12 cellular contexts compared by ENCODE assay signal in genomic region chr9:107309271-107309670, GRCh38. TPM values are rescaled to one million over a fixed set of nuclear protein-coding genes. Genes with fewer than 3 reads are reported as not detected.
DNase-seq lines count a peak whose midpoint lies in the region; ATAC-seq and TF ChIP-seq lines count a peak whose summit lies in the region.
"Had no signal": no experiment of that assay in that cellular context is flagged by ENCODE, and none has a peak within 500 bp of the region (broad histone marks: within the 10 kb centered on the region; RNA-seq: fewer than 3 reads in every experiment).

No MANE protein-coding gene starts in this region.

- ATAC-seq in DND-41 (ENCODE audit: insufficient read depth, low read depth) (peak; percentile 74), GM19467 (IDR thresholded peaks at IDR 0.05; ENCODE audit: unreplicated experiment) (peak; percentile 82), HG03460 (IDR thresholded peaks at IDR 0.05; ENCODE audit: unreplicated experiment) (peak; percentile 87), GM19035 (IDR thresholded peaks at IDR 0.05; ENCODE audit: unreplicated experiment) (no peak)
- peak; percentile 79 for ATAC-seq in activated naive CD8-positive, alpha-beta T cell treated with anti-CD3 and anti-CD28 coated beads, Interleukin-2, amount 50 U/mL, for 24 hours

- TF ChIP-seq CTCF in DND-41 (IDR thresholded peaks at IDR 0.05; ENCODE audit: borderline replicate concordance, extremely low read depth, low read length, poor library complexity, severe bottlenecking) (no peak), SK-N-SH (IDR thresholded peaks at IDR 0.05) (no peak)

- H3K36me3 Mint-ChIP-seq in activated naive CD8-positive, alpha-beta T cell treated with anti-CD3 and anti-CD28 coated beads, Interleukin-2, amount 50 U/mL, for 24 hours (ENCODE audit: low read depth): peaks cover 85% of the 10 kb centered on the region

- peaks cover 16% of the 10 kb centered on the region for H3F3A ChIP-seq in SK-N-SH (replicated peaks; ENCODE audit: insufficient read depth)

- H3K27me3 Mint-ChIP-seq in activated naive CD8-positive, alpha-beta T cell treated with anti-CD3 and anti-CD28 coated beads, Interleukin-2, amount 50 U/mL, for 24 hours: no peaks in the 10 kb centered on the region

- H3K27me3 ChIP-seq in DND-41 (ENCODE audit: insufficient read depth, low read length, poor library complexity): no peaks in the 10 kb centered on the region
- H3K27me3 ChIP-seq in SK-N-SH (ENCODE audit: insufficient read depth): no peaks in the 10 kb centered on the region
- H3K27me3 ChIP-seq: upper lobe of left lung had no signal

- H3K27ac Mint-ChIP-seq in activated naive CD8-positive, alpha-beta T cell treated with anti-CD3 and anti-CD28 coated beads, Interleukin-2, amount 50 U/mL, for 24 hours: peak overlapping the region; percentile 74

- no peak overlapping the region for H2AFZ ChIP-seq in DND-41 (ENCODE audit: low read depth, low read length)
- no peak overlapping the region for H2AFZ ChIP-seq in SK-N-SH (ENCODE audit: low read depth)

- H3K9me2 ChIP-seq in SK-N-SH: no peaks in the 10 kb centered on the region

- POLR2A ChIA-PET in SK-N-SH (lab: Yijun Ruan, JAX): no interaction called here

- H3K27ac ChIP-seq in DND-41 (ENCODE audit: low read length) (no peak overlapping the region), SK-N-SH (ENCODE audit: low read depth in 2 of 2, low read length in 1 of 2) (no peak overlapping the region)
- H3K27ac ChIP-seq: upper lobe of left lung had no signal

- H3K4me1 Mint-ChIP-seq in activated naive CD8-positive, alpha-beta T cell treated with anti-CD3 and anti-CD28 coated beads, Interleukin-2, amount 50 U/mL, for 24 hours: peaks cover 64% of the 10 kb centered on the region

- peak overlapping the region; percentile 12 for H3K4me3 Mint-ChIP-seq in activated naive CD8-positive, alpha-beta T cell treated with anti-CD3 and anti-CD28 coated beads, Interleukin-2, amount 50 U/mL, for 24 hours

- WGBS in SK-N-SH (ENCODE audit: low lambda C conversion rate): 94% methylated on average over 5 of the region's 5 CpGs

- H3K4me3 ChIP-seq in DND-41 (ENCODE audit: low read depth in 1 of 2, low read length in 2 of 2) (no peak overlapping the region), SK-N-SH (ENCODE audit: low read depth in 2 of 2, low read length in 1 of 2) (no peak overlapping the region)
- H3K4me3 ChIP-seq: upper lobe of left lung had no signal

- H3K4me2 ChIP-seq in DND-41 (ENCODE audit: insufficient read depth, low read length) (no peak overlapping the region), SK-N-SH (no peak overlapping the region)

- H3K9me3 ChIP-seq in DND-41 (ENCODE audit: insufficient read depth, low read length, severe bottlenecking): no peaks in the 10 kb centered on the region
- no peaks in the 10 kb centered on the region for H3K9me3 ChIP-seq in SK-N-SH
- H3K9me3 ChIP-seq: upper lobe of left lung had no signal

- TF ChIP-seq RAD21 in SK-N-SH (IDR thresholded peaks at IDR 0.05; ENCODE audit: low read length): no peak

- no peak for TF ChIP-seq EP300 in SK-N-SH (IDR thresholded peaks at IDR 0.05; ENCODE audit: borderline replicate concordance in 1 of 2, low read depth in 1 of 2, low read length in 1 of 2)

- H3K79me2 ChIP-seq in DND-41 (ENCODE audit: insufficient read depth, low read length) (peaks cover 86% of the 10 kb centered on the region), SK-N-SH (ENCODE audit: insufficient read depth) (peaks cover 96% of the 10 kb centered on the region)

- CTCF ChIA-PET in SK-N-SH (lab: Yijun Ruan, JAX): interaction anchor here (0.5 kb wide), 1 partner anchor 40 kb away, joined by 3 read pairs; no protein-coding TSS in a partner anchor

- H3K36me3 ChIP-seq in DND-41 (ENCODE audit: insufficient read depth, low read length): peaks cover 83% of the 10 kb centered on the region
- H3K36me3 ChIP-seq in SK-N-SH (replicated peaks in 1 of 2; ENCODE audit: control insufficient read depth in 1 of 2, insufficient read depth in 2 of 2, low read length in 1 of 2): peaks cover 70 to 71% of the 10 kb centered on the region in 2 experiments

- peaks cover 67% of the 10 kb centered on the region for H4K20me1 ChIP-seq in DND-41 (ENCODE audit: insufficient read depth, low read length)
- H4K20me1 ChIP-seq in SK-N-SH (ENCODE audit: insufficient read depth): peaks cover 84% of the 10 kb centered on the region

- H3K4me1 ChIP-seq in DND-41 (ENCODE audit: insufficient read depth, low read length): 0 out of 2 replicates have a peak, but pooled peaks cover 6% of the 10 kb centered on the region
- no peaks in the 10 kb centered on the region; a peak in 1 of 4 replicates for H3K4me1 ChIP-seq in SK-N-SH (ENCODE audit: control insufficient read depth in 1 of 2, insufficient read depth in 2 of 2, low read depth in 1 of 2, low read length in 1 of 2)

- H3K9ac ChIP-seq in DND-41 (ENCODE audit: low read depth, low read length) (no peak overlapping the region), SK-N-SH (no peak overlapping the region)

- DNase-seq in DND-41 (no peak), DMS79 treated with DMSO at 0.1 percent for 48 hours (lab: John Stamatoyannopoulos, UW) (no peak), NCI-H1092 (lab: John Stamatoyannopoulos, UW) (no peak), SK-N-SH (no peak)
- DNase-seq in activated naive CD8-positive, alpha-beta T cell treated with anti-CD3 and anti-CD28 coated beads, Interleukin-2, amount 50 U/mL, for 24 hours: no peak
- DNase-seq: Calu3, NCI-H510A, T1000, upper lobe of left lung had no signal

- H3K9me3 Mint-ChIP-seq in activated naive CD8-positive, alpha-beta T cell treated with anti-CD3 and anti-CD28 coated beads, Interleukin-2, amount 50 U/mL, for 24 hours: no peaks in the 10 kb centered on the region

TF ChIP-seq in SK-N-SH, 30 proteins besides CTCF, POLR2A, EP300 and RAD21:
- TF ChIP-seq MAX (IDR thresholded peaks at IDR 0.05; ENCODE audit: low read depth) (no peak), TEAD4 (IDR thresholded peaks at IDR 0.05; ENCODE audit: borderline replicate concordance, insufficient read depth) (no peak), POLR2AphosphoS5 (IDR thresholded peaks at IDR 0.05; ENCODE audit: low read depth, low read length) (no peak), USF2 (IDR thresholded peaks at IDR 0.05; ENCODE audit: borderline replicate concordance, low read depth, low read length) (no peak), ELF1 (IDR thresholded peaks at IDR 0.05) (no peak), IRF3 (IDR thresholded peaks at IDR 0.05; ENCODE audit: low read depth, low read length) (no peak), USF1 (IDR thresholded peaks at IDR 0.05; ENCODE audit: borderline replicate concordance, low read depth) (no peak), FOSL2 (IDR thresholded peaks at IDR 0.05; ENCODE audit: borderline replicate concordance, low read depth) (no peak), SIN3A (IDR thresholded peaks at IDR 0.05; ENCODE audit: borderline replicate concordance, low read depth, low read length) (no peak), RFX5 (IDR thresholded peaks at IDR 0.05; ENCODE audit: low read length) (no peak), GABPA (IDR thresholded peaks at IDR 0.05; ENCODE audit: low read depth) (no peak), NRF1 (IDR thresholded peaks at IDR 0.05; ENCODE audit: low read depth, low read length) (no peak), FOXJ3 (CRISPR knock-in tag; IDR thresholded peaks at IDR 0.05) (no peak), RCOR1 (IDR thresholded peaks at IDR 0.05; ENCODE audit: low read length) (no peak)

RNA-seq across cellular contexts. Expression of gene RAD23B, which starts 26.2 kb away (rescaled TPM):
- 62.9 and 80.7 TPM in 2 replicates for polyA plus RNA-seq in SK-N-SH (2012; rRNA removed)
- polyA plus RNA-seq in SK-N-SH (2012; cell fraction: cytosol; rRNA removed): 83.6 and 90.2 TPM in 2 replicates
- 22.5 and 50.3 TPM in 2 replicates for polyA plus RNA-seq in SK-N-SH (2012; cell fraction: nucleus; rRNA removed)
